In the genomic region with DNA sequence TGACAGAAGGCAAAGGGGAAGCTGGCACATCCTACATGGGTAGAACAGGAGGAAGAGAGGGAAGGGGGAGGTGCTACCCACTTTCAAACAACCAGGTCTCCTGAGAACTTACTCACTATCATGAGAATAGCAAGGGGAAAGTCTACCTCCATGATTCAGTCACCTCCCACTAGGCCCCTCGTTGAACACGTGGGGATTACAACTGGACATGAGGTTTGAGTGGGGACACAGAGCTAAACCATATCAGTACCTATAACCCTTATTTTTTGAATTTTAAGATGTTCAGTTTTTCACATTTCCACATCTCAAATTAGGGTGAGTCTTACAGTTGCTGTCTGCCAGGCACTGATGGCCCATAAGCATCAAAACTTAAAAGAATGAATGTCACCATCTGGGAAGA, we compare ENCODE assay signal across 18 cellular contexts.
"Had no signal": no experiment of that assay in that cellular context is flagged by ENCODE, and none has a peak within 500 bp of the region (broad histone marks: within the 10 kb centered on the region; RNA-seq: fewer than 3 reads in every experiment).

No MANE protein-coding gene starts in this region.

- H3K27ac Mint-ChIP-seq: memory B cell, mesothelial cell of epicardium, natural killer cell had no signal

- H3K9me3 ChIP-seq: gastrocnemius medialis, left lung, lower lobe of right lung, sigmoid colon, suprapubic skin, tibial artery, upper lobe of left lung, uterus had no signal

- H3K9me3 Mint-ChIP-seq: memory B cell, mesothelial cell of epicardium, natural killer cell, neural crest cell had no signal

- H3K4me3 ChIP-seq: coronary artery, gastrocnemius medialis, left lung, lower lobe of right lung, sigmoid colon, skin epidermis, suprapubic skin, tibial artery, upper lobe of left lung, uterus had no signal

- H3K4me1 ChIP-seq: uterus had no signal

- DNase-seq: effector CD4-positive, alpha-beta T cell; gastrocnemius medialis; left lung; lower lobe of right lung; natural killer cell; posterior cingulate gyrus; sigmoid colon; stimulated activated CD4-positive, alpha-beta T cell treated with anti-CD3 and anti-CD28 coated beads, Interleukin-2, amount 100 ng/mL, for 24 hours; stimulated activated naive CD8-positive, alpha-beta T cell treated with anti-CD3 and anti-CD28 coated beads, Interleukin-15, Interleukin-2, amounts not matched to agents 100 U/mL and 50 U/mL, for 24 hours; tibial artery; upper lobe of left lung; uterus had no signal

- H3K36me3 ChIP-seq: gastrocnemius medialis, left lung, lower lobe of right lung, sigmoid colon, suprapubic skin, tibial artery, upper lobe of left lung, uterus had no signal

- ATAC-seq: gastrocnemius medialis, natural killer cell had no signal

- H3K27me3 ChIP-seq: gastrocnemius medialis, left lung, sigmoid colon, suprapubic skin, tibial artery, upper lobe of left lung, uterus had no signal

- H3K27ac ChIP-seq: coronary artery, gastrocnemius medialis, left lung, lower lobe of right lung, suprapubic skin, tibial artery, upper lobe of left lung, uterus had no signal

- H3K4me1 Mint-ChIP-seq: memory B cell, neural crest cell had no signal

- H3K36me3 Mint-ChIP-seq: mesothelial cell of epicardium, natural killer cell had no signal

- H3K4me3 Mint-ChIP-seq: memory B cell, mesothelial cell of epicardium, natural killer cell, neural crest cell had no signal
